8 cellular contexts compared by ENCODE assay signal in the genomic region with DNA sequence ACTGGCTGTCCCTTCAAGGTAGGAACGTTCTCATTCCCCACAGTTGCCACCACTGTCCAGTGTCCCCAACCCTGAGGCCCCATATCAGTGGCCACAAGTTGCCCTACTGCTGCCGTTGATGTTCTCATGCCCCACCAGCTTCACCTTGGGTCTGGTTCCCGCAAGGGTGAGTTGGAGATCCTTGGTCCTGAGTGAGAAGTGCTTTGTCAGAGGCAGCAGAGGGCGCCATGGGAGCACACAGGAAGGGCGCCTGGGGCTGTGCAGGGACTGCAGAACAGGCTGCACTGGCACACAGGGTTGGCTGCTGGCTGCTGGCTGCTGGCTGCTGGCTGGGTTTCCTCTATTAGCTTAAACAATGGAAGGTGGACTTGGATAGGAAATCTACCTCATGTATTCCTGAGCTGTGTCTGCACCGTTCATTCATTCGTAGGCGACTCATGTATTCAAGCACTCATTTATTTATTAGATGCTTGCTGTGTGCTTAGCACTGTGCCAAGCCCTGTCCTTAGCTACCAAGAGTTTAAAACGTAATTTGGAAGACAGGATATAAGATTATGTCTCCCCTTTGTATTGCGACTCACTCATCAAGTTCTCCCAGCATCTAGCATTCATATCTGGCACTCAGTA. TPM values are rescaled to one million over a fixed set of nuclear protein-coding genes. Genes with fewer than 3 reads are reported as not detected.
DNase-seq lines count a peak whose midpoint lies in the region; ATAC-seq, FAIRE-seq and TF ChIP-seq lines count a peak whose summit lies in the region.

No MANE protein-coding gene starts in this region.

- H3K4me1 Mint-ChIP-seq in memory B cell = peaks cover 14% of the 10 kb centered on the region

- H3K4me1 ChIP-seq in A549 = no peaks in the 10 kb centered on the region

- no peak overlapping the region for H3K27ac Mint-ChIP-seq in memory B cell

- H4K20me1 ChIP-seq in SU-DHL-6 (ENCODE audit: low read depth, low read length) = no peaks in the 10 kb centered on the region

- H3K27me3 Mint-ChIP-seq in memory B cell = peaks cover 18% of the 10 kb centered on the region

- H3K4me3 ChIP-seq in A549 (no peak overlapping the region), GM12865 (ENCODE audit: low read depth, low read length) (no peak overlapping the region), SU-DHL-6 (ENCODE audit: insufficient read depth, low read length, poor library complexity, severe bottlenecking) (no peak overlapping the region), coronary artery (no peak overlapping the region)

- CTCF ChIA-PET in A549 (lab: Yijun Ruan, JAX) = interaction anchor here (0.7 to 13.2 kb wide), 25 partner anchors 9 to 631 kb away, joined by 3 to 731 read pairs (median 5); partner anchors contain the start of genes RAB13 and S100A12

- H2AFZ ChIP-seq in SU-DHL-6 (ENCODE audit: low read depth, low read length, severe bottlenecking) = no peak overlapping the region

- no peaks in the 10 kb centered on the region for H3K79me2 ChIP-seq in SU-DHL-6 (ENCODE audit: insufficient read depth, low read length)

- no peak overlapping the region for H3K9ac ChIP-seq in SU-DHL-6 (ENCODE audit: low read length)

- no peak for TF ChIP-seq EP300 in A549 (IDR thresholded peaks at IDR 0.05)

- H3K4me3 Mint-ChIP-seq in memory B cell = no peak overlapping the region

- ATAC-seq in A549 (peak; percentile 77 to 87), memory B cell (ENCODE audit: low read depth) (peak; percentile 70), HG02970 (IDR thresholded peaks at IDR 0.05; ENCODE audit: low FRiP score, unreplicated experiment) (no peak)

- no peaks in the 10 kb centered on the region for H3K9me3 Mint-ChIP-seq in memory B cell

- H3F3A ChIP-seq in SU-DHL-6 (ENCODE audit: insufficient read depth) = no peaks in the 10 kb centered on the region

- DNase-seq in A549 (ENCODE audit: low read depth in 1 of 2, low spot score in 1 of 2) = peak; percentile 55 to 75
- DNase-seq in GM12865 (ENCODE audit: low read depth) = peak; percentile 78
- DNase-seq in NCI-H1105 treated with DMSO at 0.1 percent for 48 hours (lab: John Stamatoyannopoulos, UW) = peak; percentile 54
- peak; percentile 68 for DNase-seq in coronary artery (ENCODE audit: low spot score)
- DNase-seq in memory B cell (ENCODE audit: low spot score in 2 of 2) = no peak
- DNase-seq in globus pallidus (ENCODE audit: low spot score) = no peak

- no peaks in the 10 kb centered on the region for H3K9me2 ChIP-seq in SU-DHL-6 (replicated peaks; ENCODE audit: insufficient read depth, low read length)

- no peaks in the 10 kb centered on the region for H3K36me3 Mint-ChIP-seq in memory B cell

- H3K9me3 ChIP-seq in A549 (no peaks in the 10 kb centered on the region), SU-DHL-6 (ENCODE audit: insufficient read depth, low read length) (no peaks in the 10 kb centered on the region)

- peak; percentile 45 for TF ChIP-seq CTCF in A549 (IDR thresholded peaks at IDR 0.05)
- TF ChIP-seq CTCF in GM12865 (IDR thresholded peaks at IDR 0.05; ENCODE audit: insufficient read depth, low read depth, low read length, missing control alignments) = peak; percentile 69
- peak; percentile 51 for TF ChIP-seq CTCF in SU-DHL-6 (IDR thresholded peaks at IDR 0.05; ENCODE audit: insufficient read depth, low read length, poor library complexity, severe bottlenecking)
- no peak for TF ChIP-seq CTCF in coronary artery (IDR thresholded peaks at IDR 0.05)

- no peaks in the 10 kb centered on the region for H3K36me3 ChIP-seq in SU-DHL-6 (ENCODE audit: low read length)

- TF ChIP-seq POLR2A in A549 (IDR thresholded peaks at IDR 0.05; ENCODE audit: low read length) = no peak

- POLR2A ChIA-PET in A549 (lab: Yijun Ruan, JAX) = no interaction called here

- no peaks in the 10 kb centered on the region for H3K27me3 ChIP-seq in SU-DHL-6 (ENCODE audit: low read length)

- peak; percentile 71 to 74 for TF ChIP-seq RAD21 in A549 (conservative IDR thresholded peaks at IDR 0.05 in 1 of 2, IDR thresholded peaks at IDR 0.05 in 1 of 2)

- no peak for FAIRE-seq in A549 (lab: Jason Lieb, UNC)

- no peak overlapping the region for H3K4me2 ChIP-seq in A549
- no peak overlapping the region for H3K4me2 ChIP-seq in SU-DHL-6 (ENCODE audit: low read depth, low read length, poor library complexity, severe bottlenecking)

- no peak overlapping the region for H3K27ac ChIP-seq in A549
- no peak overlapping the region for H3K27ac ChIP-seq in SU-DHL-6 (ENCODE audit: low read depth, low read length)
- H3K27ac ChIP-seq in coronary artery = no peak overlapping the region

- WGBS in A549 (ENCODE audit: missing lambda C conversion rate) = 18% methylated on average over 9 of the region's 10 CpGs

TF ChIP-seq in A549, 52 proteins besides CTCF, POLR2A, EP300 and RAD21:
- TF ChIP-seq NFE2L2 (conservative IDR thresholded peaks at IDR 0.05; ENCODE audit: low read length) (no peak), SMC3 (IDR thresholded peaks at IDR 0.05) (peak; percentile 62)
TF ChIP-seq in A549: peak in this region for 1.

RNA-seq across cellular contexts. Expression of gene S100A9, which starts 2.1 kb away (rescaled TPM):
- polyA plus RNA-seq in A549 (2011; rRNA removed) = 0.86 and 0.90 TPM in 2 replicates
- polyA plus RNA-seq in A549 (2012; cell fraction: cytosol; rRNA removed) = 0.09 and 0.39 TPM in 2 replicates
- not detected in 2 replicates for polyA plus RNA-seq in A549 (2012; cell fraction: nucleus; rRNA removed)
- polyA plus RNA-seq in A549 (2017; fragmentation: RNase III; extraction: RNeasy Plus Mini Kit Qiagen cat#74134 plus additional on column Dnase treatment) = 1.7 to 4.6 TPM (median 3.1 TPM) in 3 replicates
- not detected in 2 replicates for polyA minus RNA-seq in A549 (2011; rRNA and poly(A)+ RNA removed)

RNA-seq across cellular contexts. Expression of gene PGLYRP4, which starts 6.9 kb away (rescaled TPM):
- polyA plus RNA-seq in A549 (2011; rRNA removed) (not detected in 2 replicates), A549 (2017; fragmentation: RNase III; extraction: RNeasy Plus Mini Kit Qiagen cat#74134 plus additional on column Dnase treatment) (not detected in 3 replicates)
- polyA plus RNA-seq in A549 (2012; cell fraction: cytosol; rRNA removed) = not detected in 2 replicates
- not detected in 2 replicates for polyA plus RNA-seq in A549 (2012; cell fraction: nucleus; rRNA removed)
- polyA minus RNA-seq in A549 (2011; rRNA and poly(A)+ RNA removed) = not detected in 2 replicates

RNA-seq across cellular contexts. Expression of gene S100A12, which starts 19.9 kb away (rescaled TPM):
- polyA plus RNA-seq in A549 (2011; rRNA removed) = not detected in 2 replicates
- not detected in 2 replicates for polyA plus RNA-seq in A549 (2012; cell fraction: cytosol; rRNA removed)
- not detected in 2 replicates for polyA plus RNA-seq in A549 (2012; cell fraction: nucleus; rRNA removed)
- not detected in 3 replicates for polyA plus RNA-seq in A549 (2017; fragmentation: RNase III; extraction: RNeasy Plus Mini Kit Qiagen cat#74134 plus additional on column Dnase treatment)
- polyA minus RNA-seq in A549 (2011; rRNA and poly(A)+ RNA removed) = not detected in 2 replicates

RNA-seq across cellular contexts. Expression of gene S100A8, which starts 35.3 kb away (rescaled TPM):
- polyA plus RNA-seq in A549 (2011; rRNA removed) (not detected in 2 replicates), A549 (2017; fragmentation: RNase III; extraction: RNeasy Plus Mini Kit Qiagen cat#74134 plus additional on column Dnase treatment) (not detected in 3 replicates)
- polyA plus RNA-seq in A549 (2012; cell fraction: cytosol; rRNA removed) = not detected in 2 replicates
- not detected in 2 replicates for polyA plus RNA-seq in A549 (2012; cell fraction: nucleus; rRNA removed)
- polyA minus RNA-seq in A549 (2011; rRNA and poly(A)+ RNA removed) = not detected in 2 replicates

RNA-seq across cellular contexts. Expression of gene PGLYRP3, which starts 42.8 kb away (rescaled TPM):
- not detected in 2 replicates for polyA plus RNA-seq in A549 (2011; rRNA removed)
- polyA plus RNA-seq in A549 (2012; cell fraction: cytosol; rRNA removed) = not detected in 2 replicates
- not detected in 2 replicates for polyA plus RNA-seq in A549 (2012; cell fraction: nucleus; rRNA removed)
- not detected in 3 replicates for polyA plus RNA-seq in A549 (2017; fragmentation: RNase III; extraction: RNeasy Plus Mini Kit Qiagen cat#74134 plus additional on column Dnase treatment)
- not detected in 2 replicates for polyA minus RNA-seq in A549 (2011; rRNA and poly(A)+ RNA removed)

Comparison
In these comparisons a context has a peak if more than half of its experiments do, and no peak if none do; other contexts are left out.
1. DNase-seq: peak in A549 (2 of 2), GM12865 (single experiment), NCI-H1105 treated with DMSO at 0.1 percent for 48 hours (single experiment) and coronary artery (single experiment); none in memory B cell (0 of 2) and globus pallidus (single experiment).